Comparison of ENCODE assay signal across 15 cellular contexts in genomic region chr13:102138635-102139225, GRCh38.
DNase-seq lines count a peak whose midpoint lies in the region; ATAC-seq and TF ChIP-seq lines count a peak whose summit lies in the region.
"Had no signal": no experiment of that assay in that cellular context is flagged by ENCODE, and none has a peak within 500 bp of the region (broad histone marks: within the 10 kb centered on the region; RNA-seq: fewer than 3 reads in every experiment).

No MANE protein-coding gene starts in this region.

- H3K9me3 ChIP-seq in GM23248 (ENCODE audit: low read depth) (no peaks in the 10 kb centered on the region), mesenchymal stem cell (ENCODE audit: control insufficient read depth, low read length) (no peaks in the 10 kb centered on the region)
- H3K9me3 ChIP-seq: A549, Caco-2, HAP-1 had no signal

- H3K4me2 ChIP-seq in GM23248 (ENCODE audit: unreplicated experiment) (no peak overlapping the region), mesenchymal stem cell (ENCODE audit: low read length, poor library complexity, severe bottlenecking) (no peak overlapping the region), GM23338 (no peak overlapping the region)
- H3K4me2 ChIP-seq: A549 had no signal

- no peak overlapping the region for H2BK12ac ChIP-seq in mesenchymal stem cell (ENCODE audit: low read length in 2 of 2)

- DNase-seq in GM23248 (peak; percentile 9), epithelial cell of esophagus (ENCODE audit: low read depth) (peak; percentile 17), fibroblast of the aortic adventitia (ENCODE audit: low read depth) (peak; percentile 2), mesenchymal stem cell (peak; percentile 51), GM23338 (ENCODE audit: low spot score) (no peak)
- no peak for DNase-seq in activated CD4-positive, CD25-positive, alpha-beta regulatory T cell treated with anti-CD3 and anti-CD28 coated beads, Interleukin-2, amount 50 U/mL, for 72 hours
- no peak for DNase-seq in effector CD8-positive, alpha-beta T cell (lab: John Stamatoyannopoulos, UW)
- DNase-seq: AML-193; Caco-2; CD4-positive, alpha-beta T cell had no signal

- no peak overlapping the region for H3K4me3 Mint-ChIP-seq in GM23338
- H3K4me3 Mint-ChIP-seq: CD4-positive, alpha-beta T cell had no signal

- no peak overlapping the region for H2BK15ac ChIP-seq in mesenchymal stem cell (ENCODE audit: low read depth, poor library complexity, severe bottlenecking)

- no peaks in the 10 kb centered on the region for H4K20me1 ChIP-seq in GM23248 (ENCODE audit: insufficient read depth)
- no peaks in the 10 kb centered on the region for H4K20me1 ChIP-seq in GM23338 (replicated peaks; ENCODE audit: insufficient read depth)

- no peak overlapping the region for H3K9ac ChIP-seq in GM23248
- no peak overlapping the region for H3K9ac ChIP-seq in mesenchymal stem cell (ENCODE audit: low read length)

- H3K27me3 ChIP-seq in GM23248 (replicated peaks; ENCODE audit: insufficient read depth): peaks cover 3% of the 10 kb centered on the region; the same call in 1 of the 2 replicates
- H3K27me3 ChIP-seq in mesenchymal stem cell (ENCODE audit: control insufficient read depth in 1 of 2, insufficient read depth in 1 of 2, low read length in 2 of 2): no peaks in the 10 kb centered on the region
- H3K27me3 ChIP-seq in GM23338 (ENCODE audit: insufficient read depth): no peaks in the 10 kb centered on the region

- no peak overlapping the region for H2AFZ ChIP-seq in GM23248
- H2AFZ ChIP-seq in mesenchymal stem cell (ENCODE audit: low read depth, low read length): no peak overlapping the region
- H2AFZ ChIP-seq in GM23338: no peak overlapping the region

- TF ChIP-seq CTCF in epithelial cell of esophagus (IDR thresholded peaks at IDR 0.05; ENCODE audit: insufficient read depth, low read depth, low read length, missing control alignments): no peak
- no peak for TF ChIP-seq CTCF in fibroblast of the aortic adventitia (IDR thresholded peaks at IDR 0.05; ENCODE audit: insufficient read depth, low read length)
- no peak for TF ChIP-seq CTCF in GM23338 (conservative IDR thresholded peaks at IDR 0.05; ENCODE audit: low read depth in 2 of 2)

- H3K4me3 ChIP-seq in GM23248 (no peak overlapping the region), epithelial cell of esophagus (ENCODE audit: low read length) (no peak overlapping the region), fibroblast of the aortic adventitia (ENCODE audit: low read depth, low read length) (no peak overlapping the region), mesenchymal stem cell (ENCODE audit: insufficient read depth in 1 of 2, low read depth in 1 of 2, low read length in 2 of 2) (no peak overlapping the region), GM23338 (no peak overlapping the region)
- H3K4me3 ChIP-seq: A549, HAP-1 had no signal

- H3K18ac ChIP-seq in mesenchymal stem cell (ENCODE audit: low read depth in 1 of 2, low read length in 2 of 2): no peak overlapping the region

- no peaks in the 10 kb centered on the region for H3K4me1 ChIP-seq in GM23248 (ENCODE audit: insufficient read depth)
- H3K4me1 ChIP-seq in mesenchymal stem cell (ENCODE audit: control insufficient read depth, insufficient read depth, low read depth, low read length): no peaks in the 10 kb centered on the region
- no peaks in the 10 kb centered on the region for H3K4me1 ChIP-seq in GM23338 (ENCODE audit: insufficient read depth)
- H3K4me1 ChIP-seq: A549, Caco-2, HAP-1 had no signal

- H3F3A ChIP-seq in GM23248 (ENCODE audit: insufficient read depth): no peaks in the 10 kb centered on the region
- no peaks in the 10 kb centered on the region for H3F3A ChIP-seq in GM23338 (replicated peaks; ENCODE audit: low read depth)

- H3K4ac ChIP-seq in mesenchymal stem cell (ENCODE audit: low read depth in 1 of 2, low read length in 2 of 2): no peak overlapping the region

- H3K36me3 Mint-ChIP-seq in GM23338 (ENCODE audit: low read depth): no peaks in the 10 kb centered on the region

- H3K27ac ChIP-seq in GM23248 (no peak overlapping the region), mesenchymal stem cell (ENCODE audit: low read length, poor library complexity, severe bottlenecking) (no peak overlapping the region), GM23338 (ENCODE audit: low read depth) (no peak overlapping the region)
- H3K27ac ChIP-seq: 22Rv1, A549, C4-2B had no signal

- no peak overlapping the region for H4K8ac ChIP-seq in mesenchymal stem cell (ENCODE audit: low read length)

- no peak overlapping the region for H2BK120ac ChIP-seq in mesenchymal stem cell (ENCODE audit: low read depth, low read length)

- no peaks in the 10 kb centered on the region for H3K27me3 Mint-ChIP-seq in GM23338 (ENCODE audit: insufficient read depth, low read depth, poor library complexity)
- H3K27me3 Mint-ChIP-seq: CD4-positive, alpha-beta T cell had no signal

- H3K27ac Mint-ChIP-seq in GM23338: no peak overlapping the region
- H3K27ac Mint-ChIP-seq: CD4-positive, alpha-beta T cell had no signal

- no peak overlapping the region for H2BK5ac ChIP-seq in mesenchymal stem cell (ENCODE audit: low read depth, low read length, poor library complexity, severe bottlenecking)

- no peak overlapping the region for H4K91ac ChIP-seq in mesenchymal stem cell (ENCODE audit: low read length)

- no peak overlapping the region for H3K23ac ChIP-seq in mesenchymal stem cell (ENCODE audit: low read length in 2 of 2)

- 60 to 62% methylated on average over 3 of the region's 3 CpGs for WGBS in GM23248 (ENCODE audit: low coverage in 1 of 2, low lambda C conversion rate in 2 of 2, missing lambda C conversion rate in 2 of 2), 2 experiments
- 89% methylated on average over 2 of the region's 3 CpGs for WGBS in mesenchymal stem cell

- H3K79me2 ChIP-seq in GM23248 (ENCODE audit: insufficient read depth): no peaks in the 10 kb centered on the region
- H3K79me2 ChIP-seq in GM23338 (replicated peaks; ENCODE audit: insufficient read depth): no peaks in the 10 kb centered on the region

- H2AK5ac ChIP-seq in mesenchymal stem cell (ENCODE audit: low read length, severe bottlenecking): no peak overlapping the region

- no peaks in the 10 kb centered on the region for H3K9me2 ChIP-seq in GM23248 (ENCODE audit: insufficient read depth)
- H3K9me2 ChIP-seq in GM23338 (ENCODE audit: insufficient read depth): peaks cover 5% of the 10 kb centered on the region; the same call in 1 of the 2 replicates

- H3K36me3 ChIP-seq in GM23248 (ENCODE audit: low read depth): no peaks in the 10 kb centered on the region
- no peaks in the 10 kb centered on the region for H3K36me3 ChIP-seq in mesenchymal stem cell (ENCODE audit: control insufficient read depth in 1 of 2, insufficient read depth in 2 of 2, low read depth in 1 of 2, low read length in 2 of 2)
- no peaks in the 10 kb centered on the region for H3K36me3 ChIP-seq in GM23338 (ENCODE audit: insufficient read depth)
- H3K36me3 ChIP-seq: HAP-1 had no signal

- no peak overlapping the region for H3K14ac ChIP-seq in mesenchymal stem cell (ENCODE audit: low read length in 2 of 2)

- no peaks in the 10 kb centered on the region for H3K4me1 Mint-ChIP-seq in GM23338

- H3K79me1 ChIP-seq in mesenchymal stem cell (replicated peaks; ENCODE audit: low read length, poor library complexity, severe bottlenecking): no peaks in the 10 kb centered on the region

- in situ Hi-C loops in GM23248 (cut with MboI): no loop called here

- no peaks in the 10 kb centered on the region for H3K9me3 Mint-ChIP-seq in GM23338
- H3K9me3 Mint-ChIP-seq: CD4-positive, alpha-beta T cell had no signal

- no peak for ATAC-seq in GM18870 (IDR thresholded peaks at IDR 0.05; ENCODE audit: unreplicated experiment)
- no peak for ATAC-seq in GM23338
- ATAC-seq: A549 had no signal

TF ChIP-seq in GM23338, 12 proteins besides CTCF, POLR2A, EP300 and RAD21 (continues in another document):
- TF ChIP-seq STAT1 (IDR thresholded peaks at IDR 0.05; ENCODE audit: unreplicated experiment) (no peak), EZH2 (IDR thresholded peaks at IDR 0.05; ENCODE audit: low read depth, unreplicated experiment) (no peak), CREB1 (CRISPR knock-in tag; IDR thresholded peaks at IDR 0.05; ENCODE audit: low read depth) (no peak), ZNF114 (CRISPR knock-in tag; IDR thresholded peaks at IDR 0.05) (no peak), ZNF331 (CRISPR knock-in tag; IDR thresholded peaks at IDR 0.05; ENCODE audit: low read depth) (no peak), POLR2AphosphoS5 (IDR thresholded peaks at IDR 0.05; ENCODE audit: low read depth) (no peak)

Comparison
In these comparisons a context has a peak if more than half of its experiments do, and no peak if none do; other contexts are left out.
1. DNase-seq: peak in GM23248 (single experiment), epithelial cell of esophagus (single experiment), fibroblast of the aortic adventitia (single experiment) and mesenchymal stem cell (single experiment); none in activated CD4-positive, CD25-positive, alpha-beta regulatory T cell treated with anti-CD3 and anti-CD28 coated beads, Interleukin-2, amount 50 U/mL, for 72 hours (single experiment), effector CD8-positive, alpha-beta T cell (single experiment) and GM23338 (single experiment).